Comparison of ENCODE assay signal across 30 cellular contexts in genomic region chr11:13000116-13000515, GRCh38. TPM values are rescaled to one million over a fixed set of nuclear protein-coding genes. Genes with fewer than 3 reads are reported as not detected.
"Had no signal": no experiment of that assay in that cellular context is flagged by ENCODE, and none has a peak within 500 bp of the region (broad histone marks: within the 10 kb centered on the region; RNA-seq: fewer than 3 reads in every experiment).

No MANE protein-coding gene starts in this region.

- H3K27me3 ChIP-seq: upper lobe of left lung, vagina had no signal

- H3K4me3 ChIP-seq: left lung, lower lobe of right lung, neural progenitor cell, psoas muscle, sigmoid colon, spleen, tibial nerve, upper lobe of left lung, vagina had no signal

- H3K27ac ChIP-seq: left lung, lower lobe of right lung, neural progenitor cell, neutrophil, parathyroid adenoma, psoas muscle, sigmoid colon, spleen, tibial nerve, upper lobe of left lung, vagina had no signal

- H3K27ac Mint-ChIP-seq: naive B cell; natural killer cell; neural progenitor cell; stimulated activated memory B cell treated with anti-CD40 and anti-IgM and Interleukin-4, amounts not matched to agents 10 μg/mL and 1 μg/mL and 100 μg/mL, for 72 hours; stimulated activated naive CD8-positive, alpha-beta T cell treated with anti-CD3 and anti-CD28 coated beads, Interleukin-15, amount 100 ng/mL, for 72 hours had no signal

- H3K36me3 Mint-ChIP-seq: naive B cell; natural killer cell; stimulated activated memory B cell treated with anti-CD40 and anti-IgM and Interleukin-4, amounts not matched to agents 10 μg/mL and 1 μg/mL and 100 μg/mL, for 72 hours had no signal

- H3K4me1 Mint-ChIP-seq: naive B cell; natural killer cell; stimulated activated memory B cell treated with anti-CD40 and anti-IgM and Interleukin-4, amounts not matched to agents 10 μg/mL and 1 μg/mL and 100 μg/mL, for 72 hours; stimulated activated naive CD8-positive, alpha-beta T cell treated with anti-CD3 and anti-CD28 coated beads, Interleukin-15, amount 100 ng/mL, for 72 hours had no signal

- H3K4me1 ChIP-seq: left lung, lower lobe of right lung, parathyroid adenoma, psoas muscle, sigmoid colon, spleen, upper lobe of left lung had no signal

- H3K4me3 Mint-ChIP-seq: naive B cell; natural killer cell; nephron progenitor cell; neural progenitor cell; stimulated activated memory B cell treated with anti-CD40 and anti-IgM and Interleukin-4, amounts not matched to agents 10 μg/mL and 1 μg/mL and 100 μg/mL, for 72 hours; stimulated activated naive CD8-positive, alpha-beta T cell treated with anti-CD3 and anti-CD28 coated beads, Interleukin-15, amount 100 ng/mL, for 72 hours had no signal

- DNase-seq: hippocampal formation; left colon; left lung; lower lobe of right lung; mammary epithelial cell; mesenchymal stem cell; naive B cell; natural killer cell; nephron progenitor cell; occipital lobe; psoas muscle; sigmoid colon; small intestine; spleen; stimulated activated CD4-positive, alpha-beta T cell treated with anti-CD3 and anti-CD28 coated beads, Interleukin-1b, Interleukin-23, amount 100 ng/mL, for 48 hours; stimulated activated CD4-positive, alpha-beta T cell treated with anti-CD3 and anti-CD28 coated beads, Interleukin-2, amount 100 ng/mL, for 48 hours; stimulated activated CD4-positive, alpha-beta T cell treated with anti-CD3 and anti-CD28 coated beads, Interleukin-4, amount 100 ng/mL, for 4 hours; stimulated activated CD8-positive, alpha-beta memory T cell treated with anti-CD3 and anti-CD28 coated beads, Interleukin-4, amount 100 ng/mL, for 48 hours; stimulated activated naive CD4-positive, alpha-beta T cell treated with Interleukin-2 at 50 U/mL for 16 hours; stimulated activated naive CD8-positive, alpha-beta T cell treated with anti-CD3 and anti-CD28 coated beads, Interleukin-15, amount 100 ng/mL, for 72 hours; substantia nigra; upper lobe of left lung had no signal

- H3K36me3 ChIP-seq: left lung, lower lobe of right lung, neural progenitor cell, neutrophil, sigmoid colon, spleen, tibial nerve, upper lobe of left lung, vagina had no signal

- H3K9me3 ChIP-seq: left lung, lower lobe of right lung, neutrophil, psoas muscle, sigmoid colon, tibial nerve, upper lobe of left lung, vagina had no signal

- ATAC-seq: left colon; left lung; lower lobe of right lung; natural killer cell; psoas muscle; stimulated activated memory B cell treated with anti-CD40 and anti-IgM and Interleukin-4, amounts not matched to agents 10 μg/mL and 1 μg/mL and 100 μg/mL, for 72 hours; stimulated activated naive CD8-positive, alpha-beta T cell treated with anti-CD3 and anti-CD28 coated beads, Interleukin-15, amount 100 ng/mL, for 72 hours had no signal

RNA-seq across cellular contexts. Expression of gene RASSF10, which starts 9.0 kb away (rescaled TPM):
- total RNA-seq: mononuclear cell, natural killer cell, osteocyte, spleen had no signal
